1 cellular context compared by ENCODE assay signal in the genomic region with DNA sequence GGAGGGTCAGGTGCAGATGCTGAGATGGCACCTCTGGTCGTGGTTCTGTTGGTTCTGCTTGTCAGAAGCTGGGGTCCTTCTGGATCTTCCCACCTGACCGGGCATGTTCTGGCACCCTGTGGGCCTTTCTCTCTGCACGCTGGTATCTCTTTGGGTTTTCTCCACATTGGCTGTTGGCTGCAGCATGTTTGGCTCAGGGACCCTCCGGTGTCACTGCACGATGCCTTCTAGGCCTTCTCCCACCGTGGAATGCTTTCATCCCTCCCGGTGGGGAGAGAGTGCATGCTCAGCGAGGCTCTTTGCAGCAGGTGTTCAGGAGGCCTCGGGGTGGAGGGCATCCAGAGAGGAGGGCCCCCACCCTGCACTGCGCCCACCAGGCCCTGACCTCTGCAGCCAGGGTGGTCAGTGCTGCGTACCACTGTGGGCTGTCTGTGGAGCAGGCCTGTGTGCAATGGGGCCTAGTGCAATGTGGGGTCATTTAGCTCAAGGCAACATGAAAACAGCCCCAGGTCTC.
A peak's percentile ranks its signal among the peaks of the same experiment; 100 is the strongest.
TF ChIP-seq lines count a peak whose summit lies in the region.

No MANE protein-coding gene starts in this region.

TF ChIP-seq in HepG2, 621 proteins besides CTCF, POLR2A, EP300 and RAD21:
- TF ChIP-seq ZNF225 (CRISPR knock-in tag; IDR thresholded peaks at IDR 0.05) (0 out of 2 replicates have a peak, but pooled peaks have one; percentile 2), HNF4A (CRISPR knock-in tag; IDR thresholded peaks at IDR 0.05) (no peak), ZNF460 (CRISPR knock-in tag; IDR thresholded peaks at IDR 0.05; ENCODE audit: borderline replicate concordance) (0 out of 2 replicates have a peak, but pooled peaks have one; percentile 16)
